Comparison of ENCODE assay signal across 16 cellular contexts in the genomic region with DNA sequence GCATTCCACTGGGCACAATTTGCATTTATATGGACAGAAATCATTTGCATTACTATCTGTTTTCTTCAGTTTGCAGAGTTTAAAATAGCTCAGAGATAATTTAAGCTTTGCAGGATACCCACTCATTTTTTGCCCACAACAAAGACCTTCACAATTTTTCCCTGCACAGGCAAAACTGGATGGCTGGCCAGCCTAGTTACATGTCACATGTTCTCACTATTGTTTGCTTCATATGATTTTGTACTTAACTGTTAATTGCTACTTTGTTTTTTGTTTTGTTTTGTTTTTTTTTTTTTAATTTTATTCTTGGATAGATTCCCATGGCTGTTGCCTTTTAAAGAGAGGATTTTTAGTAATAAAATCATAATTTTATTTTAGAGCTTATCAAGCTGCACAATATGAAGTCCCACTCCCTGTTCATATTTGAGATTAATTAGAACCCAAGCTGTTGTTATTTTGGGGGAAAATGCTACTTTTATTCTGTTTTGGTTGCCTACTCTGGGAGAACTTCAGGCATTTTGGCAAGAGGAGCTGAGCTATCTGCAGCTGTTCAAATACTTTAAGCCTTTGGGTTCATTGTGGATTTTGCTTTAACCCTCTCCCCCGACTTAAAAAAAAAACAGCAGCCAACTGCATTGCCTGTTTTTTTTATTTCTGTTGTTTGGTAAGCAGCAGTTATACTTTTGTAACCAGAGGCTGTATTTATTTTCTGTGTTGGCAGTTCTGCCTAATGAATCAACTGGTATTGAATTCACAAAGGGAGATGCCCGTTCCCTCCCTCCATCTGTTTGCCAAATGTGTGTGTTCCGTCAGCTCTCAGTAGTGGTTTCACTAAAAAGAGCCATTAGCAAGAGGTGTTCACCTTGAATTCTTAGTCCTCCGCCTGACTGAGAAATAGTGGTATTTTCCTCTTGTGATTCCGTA.
DNase-seq lines count a peak whose midpoint lies in the region; ATAC-seq, FAIRE-seq and TF ChIP-seq lines count a peak whose summit lies in the region.
"Had no signal": no experiment of that assay in that cellular context is flagged by ENCODE, and none has a peak within 500 bp of the region (broad histone marks: within the 10 kb centered on the region; RNA-seq: fewer than 3 reads in every experiment).

No MANE protein-coding gene starts in this region.

- intact Hi-C loops in pancreas (cut with DNase I) (no loop called here), Caco-2 (cut with micrococcal nuclease; ENCODE audit: unreplicated experiment) (no loop called here), dorsolateral prefrontal cortex (cut with DNase I) (no loop called here)

- POLR2A ChIA-PET in Caco-2 (lab: Charles Lee): no interaction called here

- H4K20me1 ChIP-seq in GM23338 (replicated peaks; ENCODE audit: insufficient read depth): no peaks in the 10 kb centered on the region

- WGBS in pancreas, 2 donors: 21% methylated on average over 5 of the region's 5 CpGs

- H3K9me2 ChIP-seq in GM23338 (ENCODE audit: insufficient read depth): no peaks in the 10 kb centered on the region

- in situ Hi-C loops in astrocyte of the spinal cord (cut with HindIII; ENCODE audit: low sequenced_read_pairs): no loop called here

- H2AFZ ChIP-seq in GM23338: no peak overlapping the region

- H3F3A ChIP-seq in GM23338 (replicated peaks; ENCODE audit: low read depth): no peaks in the 10 kb centered on the region

- FAIRE-seq in pancreas (lab: Jason Lieb, UNC): no peak
- FAIRE-seq: GM19239 had no signal

- peak overlapping the region; percentile 5; the same call in 1 of the 2 replicates for H3K4me3 ChIP-seq in GM23338
- H3K4me3 ChIP-seq in astrocyte of the spinal cord (ENCODE audit: low read depth, low read length): no peak overlapping the region
- peak overlapping the region in 1 of 4 donors; percentile 10 for H3K4me3 ChIP-seq in pancreas
- H3K4me3 ChIP-seq in Caco-2 (ENCODE audit: low read depth, low read length): no peak overlapping the region
- peak overlapping the region in 3 of 59 donors; percentile 7 to 8 (median 7) for H3K4me3 ChIP-seq in dorsolateral prefrontal cortex
- H3K4me3 ChIP-seq: lung had no signal

- CTCF ChIA-PET in Caco-2 (lab: Charles Lee): no interaction called here

- no peak for ATAC-seq in GM23338
- ATAC-seq in pancreas: peak; percentile 78 to 88 (median 81)
- no peak for ATAC-seq in GM19455 (IDR thresholded peaks at IDR 0.05; ENCODE audit: unreplicated experiment)
- ATAC-seq: HCT116; stimulated activated naive B cell treated with anti-CD40 and anti-IgM and Interleukin-4, amounts not matched to agents 10 μg/mL and 1 μg/mL and 100 μg/mL, for 72 hours had no signal

- H3K27me3 Mint-ChIP-seq in GM23338 (ENCODE audit: insufficient read depth, low read depth, poor library complexity) (no peaks in the 10 kb centered on the region), Caco-2 (ENCODE audit: insufficient read depth, unreplicated experiment) (no peaks in the 10 kb centered on the region)
- H3K27me3 Mint-ChIP-seq in activated naive CD8-positive, alpha-beta T cell treated with anti-CD3 and anti-CD28 coated beads for 36 hours: no peaks in the 10 kb centered on the region
- H3K27me3 Mint-ChIP-seq: stimulated activated naive B cell treated with anti-CD40 and anti-IgM and Interleukin-4, amounts not matched to agents 10 μg/mL and 1 μg/mL and 100 μg/mL, for 72 hours had no signal

- no peak overlapping the region for H3K4me3 Mint-ChIP-seq in GM23338
- no peak overlapping the region for H3K4me3 Mint-ChIP-seq in Caco-2 (ENCODE audit: unreplicated experiment)
- no peak overlapping the region for H3K4me3 Mint-ChIP-seq in activated naive CD8-positive, alpha-beta T cell treated with anti-CD3 and anti-CD28 coated beads for 36 hours
- H3K4me3 Mint-ChIP-seq: stimulated activated naive B cell treated with anti-CD40 and anti-IgM and Interleukin-4, amounts not matched to agents 10 μg/mL and 1 μg/mL and 100 μg/mL, for 72 hours had no signal

- H3K27me3 ChIP-seq in GM23338 (ENCODE audit: insufficient read depth): no peaks in the 10 kb centered on the region
- no peaks in the 10 kb centered on the region for H3K27me3 ChIP-seq in pancreas
- no peaks in the 10 kb centered on the region for H3K27me3 ChIP-seq in Caco-2 (replicated peaks; ENCODE audit: control insufficient read depth, insufficient read depth, low read length)
- no peaks in the 10 kb centered on the region for H3K27me3 ChIP-seq in dorsolateral prefrontal cortex

- peak overlapping the region; percentile 11; the same call in 1 of the 2 replicates for H3K4me2 ChIP-seq in GM23338

- H3K9me3 ChIP-seq in pancreas (no peaks in the 10 kb centered on the region), Caco-2 (no peaks in the 10 kb centered on the region)

- H3K36me3 ChIP-seq in GM23338 (ENCODE audit: insufficient read depth) (no peaks in the 10 kb centered on the region), pancreas (peaks cover 0 to 4% (median 0%) of the 10 kb centered on the region in 3 donors), Caco-2 (ENCODE audit: control insufficient read depth, insufficient read depth, low read length) (no peaks in the 10 kb centered on the region)

- H3K9me3 Mint-ChIP-seq in GM23338 (no peaks in the 10 kb centered on the region; the same call in 2 of the 3 replicates), Caco-2 (ENCODE audit: unreplicated experiment) (no peaks in the 10 kb centered on the region)
- no peaks in the 10 kb centered on the region for H3K9me3 Mint-ChIP-seq in activated naive CD8-positive, alpha-beta T cell treated with anti-CD3 and anti-CD28 coated beads for 36 hours
- H3K9me3 Mint-ChIP-seq: stimulated activated naive B cell treated with anti-CD40 and anti-IgM and Interleukin-4, amounts not matched to agents 10 μg/mL and 1 μg/mL and 100 μg/mL, for 72 hours had no signal

- DNase-seq in GM23338 (ENCODE audit: low spot score) (no peak), NCI-H2029 (lab: John Stamatoyannopoulos, UW) (peak; percentile 74), astrocyte of the spinal cord (ENCODE audit: low read depth, low spot score) (peak; percentile 1), pancreas (peak in 2 of 6 donors; percentile 15 to 21), Caco-2 (no peak), dorsolateral prefrontal cortex (no peak)
- DNase-seq in activated naive CD8-positive, alpha-beta T cell treated with anti-CD3 and anti-CD28 coated beads for 36 hours: no peak
- DNase-seq: effector CD4-positive, alpha-beta T cell; NCI-H510A; posterior cingulate gyrus; stimulated activated CD4-positive, alpha-beta T cell treated with anti-CD3 and anti-CD28 coated beads, Interleukin-2, amount 100 ng/mL, for 24 hours; stimulated activated naive B cell treated with anti-CD40 and anti-IgM and Interleukin-4, amounts not matched to agents 10 μg/mL and 1 μg/mL and 100 μg/mL, for 72 hours had no signal

- TF ChIP-seq CTCF in GM23338 (conservative IDR thresholded peaks at IDR 0.05; ENCODE audit: low read depth in 2 of 2) (no peak), astrocyte of the spinal cord (IDR thresholded peaks at IDR 0.05; ENCODE audit: low read depth, low read length) (no peak), pancreas (IDR thresholded peaks at IDR 0.05) (no peak), Caco-2 (IDR thresholded peaks at IDR 0.05; ENCODE audit: insufficient read depth in 1 of 2, low read depth in 1 of 2, low read length in 1 of 2, severe bottlenecking in 1 of 2, unreplicated experiment in 1 of 2) (no peak), dorsolateral prefrontal cortex (IDR thresholded peaks at IDR 0.05 in 54 of 56, conservative IDR thresholded peaks at IDR 0.05 in 2 of 56; ENCODE audit: low read depth in 1 of 56, partially characterized antibody in 56 of 56) (no peak)

- no peaks in the 10 kb centered on the region for H3K79me2 ChIP-seq in GM23338 (replicated peaks; ENCODE audit: insufficient read depth)

- no peak overlapping the region for H3K27ac Mint-ChIP-seq in GM23338
- no peak overlapping the region for H3K27ac Mint-ChIP-seq in Caco-2 (ENCODE audit: unreplicated experiment)
- no peak overlapping the region for H3K27ac Mint-ChIP-seq in activated naive CD8-positive, alpha-beta T cell treated with anti-CD3 and anti-CD28 coated beads for 36 hours
- H3K27ac Mint-ChIP-seq: stimulated activated naive B cell treated with anti-CD40 and anti-IgM and Interleukin-4, amounts not matched to agents 10 μg/mL and 1 μg/mL and 100 μg/mL, for 72 hours had no signal

- H3K27ac ChIP-seq in GM23338 (ENCODE audit: low read depth) (peak overlapping the region; percentile 17; the same call in 1 of the 2 replicates), pancreas (peak overlapping the region in 2 of 4 donors; percentile 1 to 56), dorsolateral prefrontal cortex (no peak overlapping the region)

- peaks cover 26% of the 10 kb centered on the region for H3K4me1 ChIP-seq in GM23338 (ENCODE audit: insufficient read depth)
- peaks cover 3 to 16% (median 11%) of the 10 kb centered on the region in 3 donors for H3K4me1 ChIP-seq in pancreas
- no peaks in the 10 kb centered on the region for H3K4me1 ChIP-seq in Caco-2

- BruUV-seq in Caco-2 (replicated peaks; lab: Mats Ljungman, UMichigan): no TSS peak

- H3K36me3 Mint-ChIP-seq in GM23338 (ENCODE audit: low read depth) (peaks cover 3% of the 10 kb centered on the region; the same call in 2 of the 3 replicates), Caco-2 (ENCODE audit: insufficient read depth, unreplicated experiment) (peaks cover 21% of the 10 kb centered on the region)
- peaks cover 13% of the 10 kb centered on the region for H3K36me3 Mint-ChIP-seq in activated naive CD8-positive, alpha-beta T cell treated with anti-CD3 and anti-CD28 coated beads for 36 hours

- H3K4me1 Mint-ChIP-seq in GM23338 (peaks cover 15% of the 10 kb centered on the region), Caco-2 (ENCODE audit: low read depth, unreplicated experiment) (no peaks in the 10 kb centered on the region)
- H3K4me1 Mint-ChIP-seq in activated naive CD8-positive, alpha-beta T cell treated with anti-CD3 and anti-CD28 coated beads for 36 hours: peaks cover 7% of the 10 kb centered on the region

Comparison
In these comparisons a context has a peak if more than half of its experiments do, and no peak if none do; other contexts are left out.
1. ATAC-seq: peak in pancreas (4 of 4); none in GM23338 (single experiment) and GM19455 (single experiment).
2. DNase-seq: peak in NCI-H2029 (single experiment) and astrocyte of the spinal cord (single experiment); none in GM23338 (single experiment), Caco-2 (0 of 2), activated naive CD8-positive, alpha-beta T cell treated with anti-CD3 and anti-CD28 coated beads for 36 hours (single experiment) and dorsolateral prefrontal cortex (0 of 10).